In genomic region chr22:37122598-37123180, GRCh38 we compare ENCODE assay signal across 12 cellular contexts. TPM values are rescaled to one million over a fixed set of nuclear protein-coding genes. Genes with fewer than 3 reads are reported as not detected.
DNase-seq lines count a peak whose midpoint lies in the region; ATAC-seq and TF ChIP-seq lines count a peak whose summit lies in the region.
"Had no signal": no experiment of that assay in that cellular context is flagged by ENCODE, and none has a peak within 500 bp of the region (broad histone marks: within the 10 kb centered on the region; RNA-seq: fewer than 3 reads in every experiment).

No MANE protein-coding gene starts in this region.

- H2BK12ac ChIP-seq in trophoblast cell (ENCODE audit: low read length): no peak overlapping the region

- no peak overlapping the region for H2BK5ac ChIP-seq in trophoblast cell (ENCODE audit: low read depth, low read length, poor library complexity)

- 86 to 87% methylated on average over 3 of the region's 3 CpGs for WGBS in endodermal cell (ENCODE audit: insufficient coverage in 1 of 2, insufficient read length in 1 of 2), 2 experiments
- no CpG with 5 or more reads among the region's 3 CpGs for WGBS in trophoblast cell (ENCODE audit: extremely low coverage, insufficient coverage, insufficient read length)

- no peak for DNase-seq in activated T-cell treated with anti-CD3 and anti-CD28 coated beads, Interleukin-2, amount 50 U/mL, for 72 hours
- DNase-seq in activated T-cell treated with anti-CD3 and anti-CD28 coated beads, Interleukin-2, amount 50 U/mL, for 48 hours: no peak
- DNase-seq in PC-9 (no peak), endodermal cell (no peak), trophoblast cell (no peak), DMS 273 treated with DMSO at 0.1 percent for 48 hours (lab: John Stamatoyannopoulos, UW) (no peak)
- no peak for DNase-seq in stimulated activated naive B cell treated with anti-CD40 and anti-IgM and Interleukin-4, amounts not matched to agents 10 μg/mL and 1 μg/mL and 100 μg/mL, for 72 hours
- no peak for DNase-seq in stimulated activated CD4-positive, alpha-beta T cell treated with anti-CD3 and anti-CD28 coated beads, Interleukin-4, amount 100 ng/mL, for 24 hours
- DNase-seq: amniotic stem cell, cortex of kidney, NCI-H1105 treated with DMSO at 0.1 percent for 48 hours, NCI-H2227 treated with DMSO at 0.1 percent for 48 hours had no signal

- H3K36me3 Mint-ChIP-seq in activated T-cell treated with anti-CD3 and anti-CD28 coated beads, Interleukin-2, amount 50 U/mL, for 72 hours (ENCODE audit: insufficient read depth in 2 of 2): peaks cover 5 to 11% of the 10 kb centered on the region in 2 donors
- H3K36me3 Mint-ChIP-seq in endodermal cell (ENCODE audit: low read depth): no peaks in the 10 kb centered on the region
- H3K36me3 Mint-ChIP-seq in stimulated activated naive B cell treated with anti-CD40 and anti-IgM and Interleukin-4, amounts not matched to agents 10 μg/mL and 1 μg/mL and 100 μg/mL, for 72 hours: peaks cover 0 to 3% of the 10 kb centered on the region in 2 donors

- no peaks in the 10 kb centered on the region for H3K27me3 Mint-ChIP-seq in activated T-cell treated with anti-CD3 and anti-CD28 coated beads, Interleukin-2, amount 50 U/mL, for 72 hours (ENCODE audit: low read depth)
- H3K27me3 Mint-ChIP-seq in endodermal cell (ENCODE audit: insufficient read depth): no peaks in the 10 kb centered on the region
- peaks cover 6 to 8% of the 10 kb centered on the region in 2 donors for H3K27me3 Mint-ChIP-seq in stimulated activated naive B cell treated with anti-CD40 and anti-IgM and Interleukin-4, amounts not matched to agents 10 μg/mL and 1 μg/mL and 100 μg/mL, for 72 hours

- no peaks in the 10 kb centered on the region for H4K20me1 ChIP-seq in PC-9 (ENCODE audit: insufficient read depth)

- POLR2A ChIA-PET in PC-9 (lab: Charles Lee; ENCODE audit: unreplicated experiment): interaction anchor here (0.6 to 0.7 kb wide), 3 partner anchors 10 to 536 kb away, joined by 4 to 5 read pairs (median 4); no protein-coding TSS in a partner anchor

- H3K4me2 ChIP-seq in PC-9: peak overlapping the region; percentile 64
- H3K4me2 ChIP-seq in trophoblast cell (ENCODE audit: low read length): no peak overlapping the region

- H3K4me1 Mint-ChIP-seq in activated T-cell treated with anti-CD3 and anti-CD28 coated beads, Interleukin-2, amount 50 U/mL, for 72 hours (ENCODE audit: low read depth): peaks cover 92% of the 10 kb centered on the region
- peaks cover 43% of the 10 kb centered on the region for H3K4me1 Mint-ChIP-seq in endodermal cell
- H3K4me1 Mint-ChIP-seq in stimulated activated naive B cell treated with anti-CD40 and anti-IgM and Interleukin-4, amounts not matched to agents 10 μg/mL and 1 μg/mL and 100 μg/mL, for 72 hours: peaks cover 29 to 45% of the 10 kb centered on the region in 2 donors

- H3K79me2 ChIP-seq in PC-9 (ENCODE audit: low read depth) (no peaks in the 10 kb centered on the region), trophoblast cell (ENCODE audit: control insufficient read depth, insufficient read depth, low read length, poor library complexity) (no peaks in the 10 kb centered on the region)

- H3K27ac Mint-ChIP-seq in activated T-cell treated with anti-CD3 and anti-CD28 coated beads, Interleukin-2, amount 50 U/mL, for 72 hours: peak overlapping the region; percentile 99
- H3K27ac Mint-ChIP-seq in endodermal cell: peak overlapping the region; percentile 95
- H3K27ac Mint-ChIP-seq in stimulated activated naive B cell treated with anti-CD40 and anti-IgM and Interleukin-4, amounts not matched to agents 10 μg/mL and 1 μg/mL and 100 μg/mL, for 72 hours: peak overlapping the region; percentile 97

- no peak overlapping the region for H4K8ac ChIP-seq in trophoblast cell (ENCODE audit: low read depth, low read length)

- H3K9me3 Mint-ChIP-seq in activated T-cell treated with anti-CD3 and anti-CD28 coated beads, Interleukin-2, amount 50 U/mL, for 72 hours: no peaks in the 10 kb centered on the region
- H3K9me3 Mint-ChIP-seq in endodermal cell: no peaks in the 10 kb centered on the region
- no peaks in the 10 kb centered on the region for H3K9me3 Mint-ChIP-seq in stimulated activated naive B cell treated with anti-CD40 and anti-IgM and Interleukin-4, amounts not matched to agents 10 μg/mL and 1 μg/mL and 100 μg/mL, for 72 hours

- ATAC-seq in activated T-cell treated with anti-CD3 and anti-CD28 coated beads, Interleukin-2, amount 50 U/mL, for 72 hours (replicated peaks in 1 of 2): no peak
- ATAC-seq in stimulated activated naive B cell treated with anti-CD40 and anti-IgM and Interleukin-4, amounts not matched to agents 10 μg/mL and 1 μg/mL and 100 μg/mL, for 72 hours (replicated peaks): no peak

- H3K27me3 ChIP-seq in PC-9 (ENCODE audit: insufficient read depth, low read depth): no peaks in the 10 kb centered on the region
- H3K27me3 ChIP-seq in endodermal cell (ENCODE audit: control insufficient read depth, insufficient read depth, low read length, poor library complexity, severe bottlenecking): no peaks in the 10 kb centered on the region
- H3K27me3 ChIP-seq in trophoblast cell (ENCODE audit: insufficient read depth, low read length): no peaks in the 10 kb centered on the region

- no peak overlapping the region for H3K18ac ChIP-seq in trophoblast cell (ENCODE audit: low read length)

- no peaks in the 10 kb centered on the region for H3K36me3 ChIP-seq in PC-9 (ENCODE audit: low read depth)
- H3K36me3 ChIP-seq in endodermal cell (ENCODE audit: control insufficient read depth, insufficient read depth, low read length): no peaks in the 10 kb centered on the region
- H3K36me3 ChIP-seq in trophoblast cell (ENCODE audit: control insufficient read depth in 1 of 2, insufficient read depth in 2 of 2, low read length in 2 of 2): no peaks in the 10 kb centered on the region

- intact Hi-C loops in PC-9 (cut with micrococcal nuclease; ENCODE audit: unreplicated experiment): loop anchor here (2.0 kb wide), 1 partner anchor 74 kb away; no protein-coding TSS in a partner anchor

- no peaks in the 10 kb centered on the region for H3K9me2 ChIP-seq in PC-9 (ENCODE audit: insufficient read depth)

- H3K27ac ChIP-seq in PC-9 (no peak overlapping the region), endodermal cell (ENCODE audit: low read depth, low read length) (no peak overlapping the region), trophoblast cell (ENCODE audit: low read depth, low read length) (no peak overlapping the region)

- H4K91ac ChIP-seq in trophoblast cell (ENCODE audit: low read depth, low read length): no peak overlapping the region

- no TSS peak for BruUV-seq in PC-9 (replicated peaks; lab: Mats Ljungman, UMichigan)

- peak overlapping the region; percentile 92 to 93 for H3K4me3 Mint-ChIP-seq in activated T-cell treated with anti-CD3 and anti-CD28 coated beads, Interleukin-2, amount 50 U/mL, for 72 hours
- peak overlapping the region; percentile 12 for H3K4me3 Mint-ChIP-seq in endodermal cell
- H3K4me3 Mint-ChIP-seq in stimulated activated naive B cell treated with anti-CD40 and anti-IgM and Interleukin-4, amounts not matched to agents 10 μg/mL and 1 μg/mL and 100 μg/mL, for 72 hours: peak overlapping the region; percentile 21 to 71

- no peak overlapping the region for H2BK120ac ChIP-seq in trophoblast cell (ENCODE audit: insufficient read depth, low read length, poor library complexity)

- no peak overlapping the region for H3K14ac ChIP-seq in trophoblast cell (ENCODE audit: low read length)

- no peaks in the 10 kb centered on the region for H3K79me1 ChIP-seq in trophoblast cell (ENCODE audit: low read length)

- no peak overlapping the region for H3K4me3 ChIP-seq in PC-9
- H3K4me3 ChIP-seq in endodermal cell (ENCODE audit: low read length): peak overlapping the region; percentile 50
- H3K4me3 ChIP-seq in trophoblast cell (ENCODE audit: low read depth, low read length): no peak overlapping the region

- H3K9ac ChIP-seq in endodermal cell (ENCODE audit: extremely low read depth, low read length, poor library complexity, severe bottlenecking): peak overlapping the region; percentile 38
- no peak overlapping the region for H3K9ac ChIP-seq in trophoblast cell (ENCODE audit: low read length)

- H2AFZ ChIP-seq in PC-9 (peak overlapping the region; percentile 56; the same call in 1 of the 2 replicates), trophoblast cell (ENCODE audit: insufficient read depth, low read length, poor library complexity) (no peak overlapping the region)

- H3K9me3 ChIP-seq in PC-9 (ENCODE audit: insufficient read depth, low read depth) (no peaks in the 10 kb centered on the region), endodermal cell (ENCODE audit: control insufficient read depth, low read length) (no peaks in the 10 kb centered on the region), trophoblast cell (ENCODE audit: insufficient read depth, low read depth, low read length) (no peaks in the 10 kb centered on the region)

- TF ChIP-seq CTCF in PC-9 (conservative IDR thresholded peaks at IDR 0.05): no peak
- TF ChIP-seq CTCF in endodermal cell (conservative IDR thresholded peaks at IDR 0.05): no peak

- H3K4me1 ChIP-seq in PC-9 (replicated peaks; ENCODE audit: insufficient read depth) (peaks cover 20% of the 10 kb centered on the region), endodermal cell (ENCODE audit: control insufficient read depth, insufficient read depth, low read length) (peaks cover 21% of the 10 kb centered on the region), trophoblast cell (ENCODE audit: control insufficient read depth in 1 of 2, insufficient read depth in 2 of 2, low read length in 2 of 2) (peaks cover 6 to 8% of the 10 kb centered on the region in 2 experiments)

- no peak overlapping the region for H3K4ac ChIP-seq in trophoblast cell (ENCODE audit: low read depth, low read length)

- H2AK5ac ChIP-seq in trophoblast cell (ENCODE audit: low read length): no peak overlapping the region

- H3F3A ChIP-seq in PC-9 (ENCODE audit: insufficient read depth, low read depth): peaks cover 14% of the 10 kb centered on the region

- CTCF ChIA-PET in PC-9 (lab: Charles Lee): interaction anchor here (0.6 kb wide), 1 partner anchor 369 kb away, joined by 4 read pairs; no protein-coding TSS in a partner anchor

- H3K23ac ChIP-seq in trophoblast cell (ENCODE audit: low read length): no peak overlapping the region

- no peak overlapping the region for H4K12ac ChIP-seq in trophoblast cell (ENCODE audit: low read depth, low read length)

RNA-seq across cellular contexts. Expression of gene TMPRSS6, which starts 13.2 kb away (rescaled TPM):
- 10 to 100 TPM; 26.8 to 59.4 TPM for total RNA-seq in activated T-cell treated with anti-CD3 and anti-CD28 coated beads, Interleukin-2, amount 50 U/mL, for 72 hours
- total RNA-seq in PC-9 (2021) (0.79 and 0.88 TPM in 2 replicates), endodermal cell (under 1 TPM; 0.22 to 0.31 TPM)
- not detected for polyA plus RNA-seq in endodermal cell (2013, experiment 1 of 2)
- polyA plus RNA-seq in endodermal cell (2013, experiment 2 of 2): not detected
- 0.18 and 0.32 TPM in 2 replicates for polyA plus RNA-seq in trophoblast cell (2013)

RNA-seq across cellular contexts. Expression of gene IL2RB, which starts 27.0 kb away (rescaled TPM):
- total RNA-seq in activated T-cell treated with anti-CD3 and anti-CD28 coated beads, Interleukin-2, amount 50 U/mL, for 72 hours: 100 to 1,000 TPM; 313 to 440 TPM
- total RNA-seq in PC-9 (2021): 0.46 and 1.0 TPM in 2 replicates
- total RNA-seq in endodermal cell: under 1 TPM; 0.15 to 0.42 TPM
- polyA plus RNA-seq in endodermal cell (2013, experiment 1 of 2): 1.1 TPM
- 1.5 TPM for polyA plus RNA-seq in endodermal cell (2013, experiment 2 of 2)
- 6.6 and 6.7 TPM in 2 replicates for polyA plus RNA-seq in trophoblast cell (2013)

Comparison
In these comparisons a context has a peak if more than half of its experiments do, and no peak if none do; other contexts are left out.
1. H3K4me3 Mint-ChIP-seq: peak in every context shown above with its lines; median percentile 92 in activated T-cell treated with anti-CD3 and anti-CD28 coated beads, Interleukin-2, amount 50 U/mL, for 72 hours; 46 in stimulated activated naive B cell treated with anti-CD40 and anti-IgM and Interleukin-4, amounts not matched to agents 10 μg/mL and 1 μg/mL and 100 μg/mL, for 72 hours; 12 in endodermal cell.
2. RNA of gene TMPRSS6, which starts 13.2 kb away (total RNA-seq): 26.8 to 59.4 TPM in activated T-cell treated with anti-CD3 and anti-CD28 coated beads, Interleukin-2, amount 50 U/mL, for 72 hours; 0.79 to 0.88 TPM in PC-9 and 0.22 to 0.31 TPM in endodermal cell; every median in the first group is over 10 times any median in the second.
3. RNA of gene IL2RB, which starts 27.0 kb away (total RNA-seq): 313 to 440 TPM in activated T-cell treated with anti-CD3 and anti-CD28 coated beads, Interleukin-2, amount 50 U/mL, for 72 hours; 0.46 to 1.0 TPM in PC-9 and 0.15 to 0.42 TPM in endodermal cell; every median in the first group is over 100 times any median in the second.
4. Peak in every context shown above with its lines, with median percentiles within 50 percentile points of each other: H3K27ac Mint-ChIP-seq.